19 cellular contexts compared by ENCODE assay signal in the genomic region with DNA sequence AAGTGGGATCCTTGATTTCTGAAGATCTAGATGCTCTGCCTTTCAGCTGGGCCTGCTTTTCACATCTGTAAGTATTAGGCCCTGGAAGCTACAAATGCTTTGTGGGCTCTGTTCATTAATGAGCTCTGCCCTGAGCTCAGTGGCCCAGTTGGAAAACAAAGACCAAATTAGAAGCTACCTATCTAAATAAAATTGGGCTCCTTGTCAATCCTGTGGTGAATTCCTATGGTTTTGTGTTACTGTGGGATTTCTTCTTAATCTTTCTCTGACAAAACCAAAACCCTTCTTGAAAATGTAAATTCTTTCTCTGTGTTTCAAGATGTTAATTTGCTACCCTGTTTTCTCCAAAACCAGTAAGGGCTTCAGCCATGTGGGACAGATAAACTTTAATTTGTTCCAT.
DNase-seq lines count a peak whose midpoint lies in the region; ATAC-seq and TF ChIP-seq lines count a peak whose summit lies in the region.
"Had no signal": no experiment of that assay in that cellular context is flagged by ENCODE, and none has a peak within 500 bp of the region (broad histone marks: within the 10 kb centered on the region; RNA-seq: fewer than 3 reads in every experiment).

No MANE protein-coding gene starts in this region.

- DNase-seq in AG10803 (ENCODE audit: low read depth) (peak; percentile 49), astrocyte of the cerebellum (ENCODE audit: low read depth) (peak; percentile 48), putamen (ENCODE audit: low spot score) (no peak), OCI-M2 (lab: John Stamatoyannopoulos, UW; ENCODE audit: unreplicated experiment) (no peak), HCEC 1CT (no peak)
- DNase-seq: activated CD4-positive, alpha-beta T cell treated with anti-CD3 and anti-CD28 coated beads, Interleukin-2, amount 50 U/mL, for 1 hour; activated naive CD8-positive, alpha-beta T cell treated with anti-CD3 and anti-CD28 coated beads, Interleukin-2, amount 10 ng/mL, durations not matched to agents 7 days and 5 days; head of caudate nucleus; naive thymus-derived CD8-positive, alpha-beta T cell; NCI-H510A; sigmoid colon; SK-N-SH had no signal

- TF ChIP-seq CTCF in AG10803 (conservative IDR thresholded peaks at IDR 0.05; ENCODE audit: low read length) (no peak), astrocyte of the cerebellum (IDR thresholded peaks at IDR 0.05; ENCODE audit: low read depth, low read length, missing control alignments) (no peak)

- H3K36me3 ChIP-seq in HUES64 (ENCODE audit: insufficient read depth, low read length) (no peaks in the 10 kb centered on the region), iPS-20b (ENCODE audit: insufficient read depth, low read depth, low read length) (no peaks in the 10 kb centered on the region)
- H3K36me3 ChIP-seq: HAP-1, sigmoid colon had no signal

- H3K27ac ChIP-seq in HUES64 (ENCODE audit: low read depth, low read length) (peak overlapping the region; percentile 80), iPS-20b (ENCODE audit: low read length) (no peak overlapping the region)
- H3K27ac ChIP-seq: C4-2B, parathyroid adenoma, sigmoid colon, VCaP had no signal

- H3K9me3 ChIP-seq in HUES64 (ENCODE audit: insufficient read depth, low read depth, low read length): no peaks in the 10 kb centered on the region
- no peaks in the 10 kb centered on the region for H3K9me3 ChIP-seq in iPS-20b (ENCODE audit: insufficient read depth, low read depth, low read length)
- H3K9me3 ChIP-seq: HAP-1, sigmoid colon, SK-N-SH had no signal

- ATAC-seq in HG02884 (IDR thresholded peaks at IDR 0.05; ENCODE audit: unreplicated experiment): no peak
- ATAC-seq: naive thymus-derived CD8-positive, alpha-beta T cell had no signal

- H3K4me3 ChIP-seq in AG10803 (ENCODE audit: low read length) (no peak overlapping the region), HUES64 (ENCODE audit: low read length) (no peak overlapping the region), astrocyte of the cerebellum (ENCODE audit: low read depth, low read length) (no peak overlapping the region), iPS-20b (ENCODE audit: low read length) (no peak overlapping the region; the same call in 1 of the 2 replicates)
- H3K4me3 ChIP-seq: HAP-1, sigmoid colon had no signal

- in situ Hi-C loops in astrocyte of the cerebellum (cut with HindIII; ENCODE audit: low sequenced_read_pairs): no loop called here

- H3K27me3 ChIP-seq in HUES64 (ENCODE audit: insufficient read depth, low read length) (no peaks in the 10 kb centered on the region), iPS-20b (ENCODE audit: insufficient read depth, low read length) (no peaks in the 10 kb centered on the region)
- H3K27me3 ChIP-seq: sigmoid colon had no signal

- peak overlapping the region; percentile 19; the same call in 1 of the 2 replicates for H3K9ac ChIP-seq in HUES64 (ENCODE audit: low read depth, low read length)
- H3K9ac ChIP-seq in iPS-20b (ENCODE audit: low read depth, low read length): peak overlapping the region; percentile 38; the same call in 1 of the 2 replicates
- H3K9ac ChIP-seq: parathyroid adenoma, SK-N-SH had no signal

- H3K4me1 ChIP-seq in HUES64 (ENCODE audit: insufficient read depth, low read length) (peaks cover 19% of the 10 kb centered on the region), iPS-20b (ENCODE audit: insufficient read depth, low read length) (peaks cover 16% of the 10 kb centered on the region; the same call in 1 of the 2 replicates)
- H3K4me1 ChIP-seq: HAP-1, parathyroid adenoma, sigmoid colon had no signal

Comparison
In these comparisons a context has a peak if more than half of its experiments do, and no peak if none do; other contexts are left out.
1. DNase-seq: peak in AG10803 (single experiment) and astrocyte of the cerebellum (single experiment); none in putamen (single experiment), OCI-M2 (single experiment) and HCEC 1CT (single experiment).